In genomic region chr16:74184839-74185238, GRCh38 we compare ENCODE assay signal across 34 cellular contexts.
"Had no signal": no experiment of that assay in that cellular context is flagged by ENCODE, and none has a peak within 500 bp of the region (broad histone marks: within the 10 kb centered on the region; RNA-seq: fewer than 3 reads in every experiment).

No MANE protein-coding gene starts in this region.

- H3K4me2 ChIP-seq: KMS-11 had no signal

- H3K4me3 ChIP-seq: MG63 had no signal

- H3K9me3 ChIP-seq: MG63 had no signal

- H3K27me3 ChIP-seq: MG63 had no signal

- DNase-seq: Karpas-422, Kasumi-1, KG1, MG63, MM.1S, MV-4-11, NCI-H1048, NCI-H1092, NCI-H1092 treated with DMSO at 0.1 percent for 48 hours, NCI-H1105, NCI-H1105 treated with DMSO at 0.1 percent for 48 hours, NCI-H1417, NCI-H1417 treated with DMSO at 0.1 percent for 48 hours, NCI-H1436, NCI-H1436 treated with DMSO at 0.1 percent for 48 hours, NCI-H146, NCI-H1694, NCI-H1694 treated with DMSO at 0.1 percent for 48 hours, NCI-H187, NCI-H187 treated with DMSO at 0.1 percent for 48 hours, NCI-H1930, NCI-H2029, NCI-H2029 treated with DMSO at 0.1 percent for 48 hours, NCI-H2081 treated with DMSO at 0.1 percent for 48 hours, NCI-H2107, NCI-H2171, NCI-H2171 treated with DMSO at 0.1 percent for 48 hours, NCI-H2227 treated with DMSO at 0.1 percent for 48 hours, NCI-H226, NCI-H345, NCI-H446, NCI-H446 treated with DMSO at 0.1 percent for 48 hours, NCI-H510A had no signal

- H3K27ac ChIP-seq: KMS-11 had no signal

- H3K36me3 ChIP-seq: MG63 had no signal

- H3K9ac ChIP-seq: KMS-11 had no signal
